ENCODE assay signal across 13 cellular contexts in genomic region chr2:200747668-200748618, GRCh38.
DNase-seq lines count a peak whose midpoint lies in the region; ATAC-seq, FAIRE-seq and TF ChIP-seq lines count a peak whose summit lies in the region.
"Had no signal": no experiment of that assay in that cellular context is flagged by ENCODE, and none has a peak within 500 bp of the region (broad histone marks: within the 10 kb centered on the region; RNA-seq: fewer than 3 reads in every experiment).

No MANE protein-coding gene starts in this region.

- H3K27me3 Mint-ChIP-seq in activated T-cell treated with anti-CD3 and anti-CD28 coated beads, Interleukin-2, amount 50 U/mL, for 24 hours: peaks cover 7% of the 10 kb centered on the region

- BruUV-seq in HepG2 (replicated peaks; lab: Mats Ljungman, UMichigan): TSS peak; percentile 89

- H3K9me3 ChIP-seq in SK-N-SH (no peaks in the 10 kb centered on the region), ascending aorta (no peaks in the 10 kb centered on the region), HepG2 (ENCODE audit: low read length) (no peaks in the 10 kb centered on the region), heart left ventricle (no peaks in the 10 kb centered on the region)
- H3K9me3 ChIP-seq: neutrophil had no signal

- H3K36me3 ChIP-seq in SK-N-SH (replicated peaks in 1 of 2; ENCODE audit: control insufficient read depth in 1 of 2, insufficient read depth in 2 of 2, low read length in 1 of 2): no peaks in the 10 kb centered on the region
- no peaks in the 10 kb centered on the region for H3K36me3 ChIP-seq in ascending aorta
- H3K36me3 ChIP-seq in HepG2 (replicated peaks in 1 of 2; ENCODE audit: control insufficient read depth in 1 of 2, insufficient read depth in 2 of 2, low read length in 2 of 2): no peaks in the 10 kb centered on the region
- H3K36me3 ChIP-seq in heart left ventricle: no peaks in the 10 kb centered on the region
- H3K36me3 ChIP-seq: neutrophil had no signal

- no peak overlapping the region for H2AFZ ChIP-seq in SK-N-SH (ENCODE audit: low read depth)
- H2AFZ ChIP-seq in HepG2 (ENCODE audit: low read length): peak overlapping the region; percentile 37

- H3K4me3 ChIP-seq in SK-N-SH (ENCODE audit: low read depth in 2 of 2, low read length in 1 of 2) (no peak overlapping the region), ascending aorta (peak overlapping the region in 1 of 2 donors; percentile 28), HepG2 (replicated peaks in 1 of 3; ENCODE audit: insufficient read depth in 1 of 3, low read depth in 2 of 3, low read length in 3 of 3) (peak overlapping the region; percentile 30 to 51 (median 46)), heart left ventricle (no peak overlapping the region)

- H4K20me1 ChIP-seq in SK-N-SH (ENCODE audit: insufficient read depth) (no peaks in the 10 kb centered on the region), HepG2 (ENCODE audit: insufficient read depth, low read length) (no peaks in the 10 kb centered on the region)

- in situ Hi-C loops in HepG2 (cut with HindIII; ENCODE audit: extremely low pct_ligation_motif_present, low pct_unique_long_range_greater_than_20kb): no loop called here

- H3K9me2 ChIP-seq in SK-N-SH: no peaks in the 10 kb centered on the region

- H3K4me3 Mint-ChIP-seq in activated T-cell treated with anti-CD3 and anti-CD28 coated beads, Interleukin-2, amount 50 U/mL, for 24 hours: no peak overlapping the region
- H3K4me3 Mint-ChIP-seq: CD4-positive, CD25-positive, alpha-beta regulatory T cell; T-helper 1 cell treated with Interleukin-12 subunit alpha and Interleukin-12 subunit beta and Interleukin-4 antibody, amounts not matched to agents 30 μg/mL and 1 μg/mL, for 36 hours had no signal

- no peak overlapping the region for H3K4me2 ChIP-seq in SK-N-SH
- peak overlapping the region; percentile 87 for H3K4me2 ChIP-seq in HepG2 (ENCODE audit: low read depth, low read length)

- H3K27me3 ChIP-seq in SK-N-SH (ENCODE audit: insufficient read depth) (no peaks in the 10 kb centered on the region), ascending aorta (no peaks in the 10 kb centered on the region), HepG2 (ENCODE audit: control insufficient read depth in 1 of 2, insufficient read depth in 2 of 2, low read length in 2 of 2) (peaks cover 0 to 7% of the 10 kb centered on the region in 2 experiments; a peak in 2 of 5 replicates), heart left ventricle (no peaks in the 10 kb centered on the region)
- H3K27me3 ChIP-seq: neutrophil had no signal

- intact Hi-C loops in ascending aorta (cut with DNase I) (no loop called here), HepG2 (cut with micrococcal nuclease; ENCODE audit: unreplicated experiment) (loop anchor here (1.0 to 10.0 kb wide), 4 partner anchors 8 to 137 kb away; partner anchors contain the start of genes NIF3L1 and PPIL3), heart left ventricle (cut with DNase I) (no loop called here)

- CTCF ChIA-PET in SK-N-SH (lab: Yijun Ruan, JAX): interaction anchor here (0.7 to 1.1 kb wide), 2 partner anchors 35 to 62 kb away, joined by 3 read pairs; no protein-coding TSS in a partner anchor
- CTCF ChIA-PET in HepG2 (lab: Yijun Ruan, JAX; ENCODE audit: low intra/inter-chr PET ratio, low total read pairs): interaction anchor here (0.6 kb wide), 1 partner anchor 119 kb away, joined by 4 read pairs; no protein-coding TSS in a partner anchor

- H3K79me2 ChIP-seq in SK-N-SH (ENCODE audit: insufficient read depth) (no peaks in the 10 kb centered on the region), HepG2 (ENCODE audit: insufficient read depth, low read length) (no peaks in the 10 kb centered on the region)

- no peaks in the 10 kb centered on the region for H3K4me1 Mint-ChIP-seq in activated T-cell treated with anti-CD3 and anti-CD28 coated beads, Interleukin-2, amount 50 U/mL, for 24 hours (ENCODE audit: low read depth)
- H3K4me1 Mint-ChIP-seq: CD4-positive, CD25-positive, alpha-beta regulatory T cell had no signal

- DNase-seq in SK-N-SH: no peak
- peak in 1 of 2 donors; percentile 83 for DNase-seq in ascending aorta (ENCODE audit: low spot score in 2 of 2)
- DNase-seq in HepG2 (ENCODE audit: low spot score): peak; percentile 99
- DNase-seq in urothelium cell line (ENCODE audit: low spot score): peak; percentile 50
- DNase-seq in heart left ventricle: no peak
- no peak for DNase-seq in DMS79 treated with DMSO at 0.1 percent for 48 hours (lab: John Stamatoyannopoulos, UW)
- no peak for DNase-seq in activated T-cell treated with anti-CD3 and anti-CD28 coated beads, Interleukin-2, amount 50 U/mL, for 24 hours
- DNase-seq: CD4-positive, CD25-positive, alpha-beta regulatory T cell; foreskin melanocyte; NCI-H1092 treated with DMSO at 0.1 percent for 48 hours had no signal

- WGBS in SK-N-SH (ENCODE audit: low lambda C conversion rate): 84% methylated on average over 13 of the region's 16 CpGs
- WGBS in HepG2 (ENCODE audit: low lambda C conversion rate): under 1% methylated on average over 16 of the region's 16 CpGs
- WGBS in heart left ventricle, 4 donors: 67 to 72% (median 68%) methylated on average over 16 of the region's 16 CpGs

- no peak overlapping the region for H3K9ac ChIP-seq in SK-N-SH
- peak overlapping the region; percentile 60 for H3K9ac ChIP-seq in HepG2 (ENCODE audit: insufficient read depth, low read depth, low read length)

- no peak for TF ChIP-seq CTCF in SK-N-SH (IDR thresholded peaks at IDR 0.05)
- no peak for TF ChIP-seq CTCF in ascending aorta (IDR thresholded peaks at IDR 0.05)
- no peak for TF ChIP-seq CTCF in HepG2 (CRISPR knock-in tag; IDR thresholded peaks at IDR 0.05)
- TF ChIP-seq CTCF in heart left ventricle (IDR thresholded peaks at IDR 0.05): no peak

- no peak overlapping the region for H3K27ac ChIP-seq in SK-N-SH (ENCODE audit: low read depth in 2 of 2, low read length in 1 of 2)
- H3K27ac ChIP-seq in ascending aorta: peak overlapping the region; percentile 79 to 83
- peak overlapping the region; percentile 68 for H3K27ac ChIP-seq in HepG2 (ENCODE audit: extremely low read length, insufficient read depth, low read length)
- no peak overlapping the region for H3K27ac ChIP-seq in heart left ventricle
- H3K27ac ChIP-seq: neutrophil had no signal

- no peak for TF ChIP-seq RAD21 in SK-N-SH (IDR thresholded peaks at IDR 0.05; ENCODE audit: low read length)
- no peak for TF ChIP-seq RAD21 in HepG2 (CRISPR knock-in tag; IDR thresholded peaks at IDR 0.05)

- H3K36me3 Mint-ChIP-seq in activated T-cell treated with anti-CD3 and anti-CD28 coated beads, Interleukin-2, amount 50 U/mL, for 24 hours (ENCODE audit: low read depth): no peaks in the 10 kb centered on the region
- H3K36me3 Mint-ChIP-seq: CD4-positive, CD25-positive, alpha-beta regulatory T cell had no signal

- no peaks in the 10 kb centered on the region for H3K9me3 Mint-ChIP-seq in activated T-cell treated with anti-CD3 and anti-CD28 coated beads, Interleukin-2, amount 50 U/mL, for 24 hours
- H3K9me3 Mint-ChIP-seq: CD4-positive, CD25-positive, alpha-beta regulatory T cell; T-helper 1 cell treated with Interleukin-12 subunit alpha and Interleukin-12 subunit beta and Interleukin-4 antibody, amounts not matched to agents 30 μg/mL and 1 μg/mL, for 36 hours had no signal

- H3K4me1 ChIP-seq in SK-N-SH (ENCODE audit: control insufficient read depth in 1 of 2, insufficient read depth in 2 of 2, low read depth in 1 of 2, low read length in 1 of 2) (peaks cover 0 to 10% of the 10 kb centered on the region in 2 experiments; a peak in 1 of 4 replicates), ascending aorta (peaks cover 8 to 15% of the 10 kb centered on the region in 2 donors), HepG2 (ENCODE audit: insufficient read depth, low read length) (peaks cover 57% of the 10 kb centered on the region), heart left ventricle (peaks cover 0 to 19% (median 0%) of the 10 kb centered on the region in 12 donors)

- H3F3A ChIP-seq in SK-N-SH (replicated peaks; ENCODE audit: insufficient read depth): no peaks in the 10 kb centered on the region

- FAIRE-seq in HepG2 (lab: Jason Lieb, UNC) (peak; percentile 98), urothelium cell line (lab: Jason Lieb, UNC) (no peak)

- ATAC-seq in SK-N-SH treated with all-trans-retinoic acid at 6 μM for 48 hours: peak; percentile 34; the same call in 1 of the 3 replicates
- peak; percentile 94 for ATAC-seq in HepG2
- no peak for ATAC-seq in heart left ventricle

- peak in 1 of 2 experiments; percentile 69; a peak in 2 of 4 replicates for TF ChIP-seq POLR2A in HepG2 (IDR thresholded peaks at IDR 0.05; ENCODE audit: insufficient read depth in 1 of 2, low read depth in 2 of 2, low read length in 2 of 2)
- no peak for TF ChIP-seq POLR2A in heart left ventricle (IDR thresholded peaks at IDR 0.05)

- no peak for TF ChIP-seq EP300 in SK-N-SH (IDR thresholded peaks at IDR 0.05; ENCODE audit: borderline replicate concordance in 1 of 2, low read depth in 1 of 2, low read length in 1 of 2)
- peak; percentile 73 to 91; a peak in 3 of 4 replicates for TF ChIP-seq EP300 in HepG2 (IDR thresholded peaks at IDR 0.05; ENCODE audit: low read depth in 2 of 2, low read length in 2 of 2)
- no peak; the same call in 1 of the 2 replicates for TF ChIP-seq EP300 in HepG2 (CRISPR knock-in tag; IDR thresholded peaks at IDR 0.05; ENCODE audit: borderline replicate concordance)

- POLR2A ChIA-PET in SK-N-SH (lab: Yijun Ruan, JAX): no interaction called here
- POLR2A ChIA-PET in HepG2 (lab: Yijun Ruan, JAX): interaction anchor here (0.9 to 4.5 kb wide), 20 partner anchors 8 to 1033 kb away, joined by 3 to 140 read pairs (median 7); partner anchors contain the start of genes ALS2, AOX1, BZW1 and CLK1

- no peak overlapping the region for H3K27ac Mint-ChIP-seq in activated T-cell treated with anti-CD3 and anti-CD28 coated beads, Interleukin-2, amount 50 U/mL, for 24 hours
- H3K27ac Mint-ChIP-seq: T-helper 1 cell treated with Interleukin-12 subunit alpha and Interleukin-12 subunit beta and Interleukin-4 antibody, amounts not matched to agents 30 μg/mL and 1 μg/mL, for 36 hours had no signal

TF ChIP-seq in SK-N-SH treated with all-trans-retinoic acid at 6 μM for 48 hours, 23 proteins besides CTCF, POLR2A, EP300 and RAD21 (continues in another document):
- no peak for TF ChIP-seq ZC3H10 (CRISPR knock-in tag; IDR thresholded peaks at IDR 0.05)
- TF ChIP-seq CSDC2 (CRISPR knock-in tag; IDR thresholded peaks at IDR 0.05): no peak
- TF ChIP-seq SNAI2 (CRISPR knock-in tag; IDR thresholded peaks at IDR 0.05): no peak
- TF ChIP-seq TCF4 (CRISPR knock-in tag; IDR thresholded peaks at IDR 0.05; ENCODE audit: borderline replicate concordance): no peak

TF ChIP-seq in HepG2, 621 proteins besides CTCF, POLR2A, EP300 and RAD21 (continues in another document):
- TF ChIP-seq ZMYM3 (CRISPR knock-in tag; IDR thresholded peaks at IDR 0.05) (peak; percentile 14; the same call in 1 of the 2 replicates), STAG1 (CRISPR knock-in tag; IDR thresholded peaks at IDR 0.05) (peak; percentile 20), GATAD1 (CRISPR knock-in tag; IDR thresholded peaks at IDR 0.05) (peak; percentile 61), ZSCAN22 (CRISPR knock-in tag; IDR thresholded peaks at IDR 0.05) (no peak), ZNF367 (CRISPR knock-in tag; IDR thresholded peaks at IDR 0.05; ENCODE audit: borderline replicate concordance) (no peak), JUN (CRISPR knock-in tag; IDR thresholded peaks at IDR 0.05) (peak; percentile 28; the same call in 1 of the 2 replicates)

Comparison
In these comparisons a context has a peak if more than half of its experiments do, and no peak if none do; other contexts are left out.
1. ATAC-seq: peak in SK-N-SH treated with all-trans-retinoic acid at 6 μM for 48 hours (single experiment) and HepG2 (single experiment); none in heart left ventricle (0 of 4).
2. DNase-seq: peak in HepG2 (single experiment) and urothelium cell line (single experiment); none in SK-N-SH (single experiment), heart left ventricle (0 of 5), DMS79 treated with DMSO at 0.1 percent for 48 hours (single experiment) and activated T-cell treated with anti-CD3 and anti-CD28 coated beads, Interleukin-2, amount 50 U/mL, for 24 hours (single experiment).
3. H3K27ac ChIP-seq: peak in ascending aorta (2 of 2) and HepG2 (single experiment); none in SK-N-SH (0 of 2) and heart left ventricle (0 of 12).
4. H3K4me3 ChIP-seq: peak in HepG2 (3 of 3); none in SK-N-SH (0 of 2) and heart left ventricle (0 of 12).